ENCODE assay signal across 1 cellular context in the genomic region with DNA sequence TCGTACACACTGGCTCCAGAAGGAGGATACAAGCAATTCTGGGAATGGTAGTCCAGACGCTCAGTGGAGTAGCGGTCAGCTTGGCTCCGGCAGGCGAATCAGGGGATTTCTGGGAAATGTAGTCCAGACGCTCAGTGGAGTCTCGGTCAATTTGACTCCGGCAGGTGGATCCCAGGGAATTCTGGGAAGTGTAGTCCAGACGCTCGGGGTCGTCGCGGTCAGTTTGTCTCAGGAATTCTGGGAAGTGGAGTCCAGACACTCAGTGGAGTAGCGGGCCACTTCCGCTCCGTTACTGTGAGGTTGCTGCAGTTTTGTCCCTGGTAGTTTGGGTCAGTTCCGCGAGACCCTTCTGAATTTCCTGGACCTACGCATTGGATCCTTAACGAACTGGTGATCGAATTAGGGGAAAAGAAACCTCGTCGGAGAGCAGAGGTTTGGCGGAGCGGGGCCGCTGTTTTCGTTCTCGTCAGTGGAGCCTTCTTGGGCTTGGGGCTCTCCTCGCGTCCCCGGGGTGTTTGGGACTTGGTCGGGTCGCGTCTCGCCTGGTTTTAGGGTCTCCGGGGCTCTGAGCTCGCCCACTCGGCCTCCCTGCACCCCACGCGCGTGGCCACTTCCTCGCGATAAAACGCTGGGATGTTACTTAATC.
TF ChIP-seq lines count a peak whose summit lies in the region.

A gene (plus strand): TSS at position 262 of the 646 bp plus-strand sequence. CDS start 2,429 bp downstream, outside the sequence.

TF ChIP-seq in H1, 55 proteins besides CTCF, POLR2A, EP300 and RAD21 (continued from another document):
- TF ChIP-seq, protein P1, sequence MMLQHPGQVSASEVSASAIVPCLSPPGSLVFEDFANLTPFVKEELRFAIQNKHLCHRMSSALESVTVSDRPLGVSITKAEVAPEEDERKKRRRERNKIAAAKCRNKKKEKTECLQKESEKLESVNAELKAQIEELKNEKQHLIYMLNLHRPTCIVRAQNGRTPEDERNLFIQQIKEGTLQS (IDR thresholded peaks at IDR 0.05; ENCODE audit: insufficient read depth, low read depth, low read length), result 0 out of 2 replicates have a peak, but pooled peaks have one; percentile 26
- no peak for TF ChIP-seq ZNF274 (IDR thresholded peaks at IDR 0.05; ENCODE audit: borderline replicate concordance, extremely low read depth, low read length)
- no peak for TF ChIP-seq HDAC2 (IDR thresholded peaks at IDR 0.05; ENCODE audit: borderline replicate concordance in 1 of 2, low read depth in 2 of 2, low read length in 2 of 2)
- TF ChIP-seq CEBPB (IDR thresholded peaks at IDR 0.05; ENCODE audit: low read depth, low read length), result no peak
- no peak for TF ChIP-seq BRCA1 (IDR thresholded peaks at IDR 0.05; ENCODE audit: low read depth, low read length)
- TF ChIP-seq PHF8 (conservative IDR thresholded peaks at IDR 0.05; ENCODE audit: low read depth, low read length), result 0 out of 2 replicates have a peak, but pooled peaks have one; percentile 13
- 0 out of 2 replicates have a peak, but pooled peaks have one; percentile 12 for TF ChIP-seq SP1 (IDR thresholded peaks at IDR 0.05; ENCODE audit: low read depth, low read length)
- no peak for TF ChIP-seq CHD1 (IDR thresholded peaks at IDR 0.05; ENCODE audit: low read depth, low read length)
- peak; percentile 10 for TF ChIP-seq NANOG (IDR thresholded peaks at IDR 0.05; ENCODE audit: insufficient read depth, low read depth, low read length, poor library complexity, severe bottlenecking)
- TF ChIP-seq TEAD4 (IDR thresholded peaks at IDR 0.05; ENCODE audit: low read depth, low read length), result 0 out of 2 replicates have a peak, but pooled peaks have one; percentile 9
- TF ChIP-seq KDM4A (IDR thresholded peaks at IDR 0.05; ENCODE audit: low read depth, low read length, severe bottlenecking), result peak; percentile 88
- TF ChIP-seq GABPA (IDR thresholded peaks at IDR 0.05; ENCODE audit: borderline replicate concordance, insufficient read depth, low read length), result peak; percentile 83; the same call in 1 of the 2 replicates
- no peak for TF ChIP-seq SAP30 (IDR thresholded peaks at IDR 0.05; ENCODE audit: insufficient read depth, insufficient replicate concordance, low read length)
- TF ChIP-seq ASH2L (IDR thresholded peaks at IDR 0.05; ENCODE audit: low read length), result peak; percentile 41
- no peak for TF ChIP-seq CTBP2 (IDR thresholded peaks at IDR 0.05; ENCODE audit: borderline replicate concordance, insufficient read depth, insufficient read length, low read length)
- peak; percentile 31 to 80; a peak in 1 of 4 replicates for TF ChIP-seq SIN3A (conservative IDR thresholded peaks at IDR 0.05 in 1 of 2, IDR thresholded peaks at IDR 0.05 in 1 of 2; ENCODE audit: low read depth in 1 of 2, low read length in 2 of 2)
- no peak for TF ChIP-seq BACH1 (IDR thresholded peaks at IDR 0.05; ENCODE audit: low read length)
- peak; percentile 99 for TF ChIP-seq SIX5 (IDR thresholded peaks at IDR 0.05; ENCODE audit: low read depth, low read length)
- TF ChIP-seq CREB1 (IDR thresholded peaks at IDR 0.05), result peak; percentile 71
- 0 out of 2 replicates have a peak, but pooled peaks have one; percentile 40 for TF ChIP-seq TCF12 (IDR thresholded peaks at IDR 0.05; ENCODE audit: low read depth, low read length)
- TF ChIP-seq JUND (IDR thresholded peaks at IDR 0.05; ENCODE audit: low read length), result no peak
- peak; percentile 77 for TF ChIP-seq TBP (IDR thresholded peaks at IDR 0.05; ENCODE audit: low read depth, low read length)
- peak; percentile 93; the same call in 1 of the 2 replicates for TF ChIP-seq POLR2AphosphoS5 (IDR thresholded peaks at IDR 0.05; ENCODE audit: low read depth, low read length)
